ENCODE assay signal across 24 cellular contexts in genomic region chr3:6099458-6100137, GRCh38.
"Had no signal": no experiment of that assay in that cellular context is flagged by ENCODE, and none has a peak within 500 bp of the region (broad histone marks: within the 10 kb centered on the region; RNA-seq: fewer than 3 reads in every experiment).

No MANE protein-coding gene starts in this region.

- H3K27ac ChIP-seq: stomach, suprapubic skin, tibial nerve had no signal

- ATAC-seq: activated T-helper 17 cell treated with anti-CD3 and anti-CD28 coated beads, Interleukin-2, amount 50 U/mL, for 72 hours; naive thymus-derived CD8-positive, alpha-beta T cell; stimulated activated naive B cell treated with anti-CD40 and anti-IgM and Interleukin-4, amounts not matched to agents 10 μg/mL and 1 μg/mL and 100 μg/mL, for 72 hours; T-helper 17 cell; WTC11 had no signal

- H3K36me3 ChIP-seq: stomach, suprapubic skin, tibial nerve had no signal

- H3K4me3 Mint-ChIP-seq: activated CD4-positive, alpha-beta memory T cell treated with anti-CD3 and anti-CD28 coated beads, Interleukin-2, amount 10 ng/mL, durations not matched to agents 7 days and 5 days; activated CD4-positive, alpha-beta T cell treated with anti-CD3 and anti-CD28 coated beads, Interleukin-2, amount 10 ng/mL, durations not matched to agents 7 days and 5 days; activated T-cell treated with anti-CD3 and anti-CD28 coated beads, Interleukin-2, amount 50 U/mL, for 24 hours; activated T-helper 17 cell treated with anti-CD3 and anti-CD28 coated beads, Interleukin-2, amount 50 U/mL, for 72 hours; central memory CD8-positive, alpha-beta T cell; mesothelial cell of epicardium; naive thymus-derived CD8-positive, alpha-beta T cell; stimulated activated naive B cell treated with anti-CD40 and anti-IgM and Interleukin-4, amounts not matched to agents 10 μg/mL and 1 μg/mL and 100 μg/mL, for 72 hours; T-helper 17 cell; WTC11 had no signal

- H3K27me3 Mint-ChIP-seq: activated CD4-positive, alpha-beta memory T cell treated with anti-CD3 and anti-CD28 coated beads, Interleukin-2, amount 10 ng/mL, durations not matched to agents 7 days and 5 days; activated CD4-positive, alpha-beta T cell treated with anti-CD3 and anti-CD28 coated beads, Interleukin-2, amount 10 ng/mL, durations not matched to agents 7 days and 5 days; activated T-cell treated with anti-CD3 and anti-CD28 coated beads, Interleukin-2, amount 50 U/mL, for 24 hours; activated T-helper 17 cell treated with anti-CD3 and anti-CD28 coated beads, Interleukin-2, amount 50 U/mL, for 72 hours; central memory CD8-positive, alpha-beta T cell; naive thymus-derived CD8-positive, alpha-beta T cell; stimulated activated naive B cell treated with anti-CD40 and anti-IgM and Interleukin-4, amounts not matched to agents 10 μg/mL and 1 μg/mL and 100 μg/mL, for 72 hours; T-helper 17 cell had no signal

- H3K27me3 ChIP-seq: stomach, suprapubic skin, tibial nerve had no signal

- H3K9me3 ChIP-seq: stomach, suprapubic skin, tibial nerve had no signal

- H3K27ac Mint-ChIP-seq: activated CD4-positive, alpha-beta memory T cell treated with anti-CD3 and anti-CD28 coated beads, Interleukin-2, amount 10 ng/mL, durations not matched to agents 7 days and 5 days; activated CD4-positive, alpha-beta T cell treated with anti-CD3 and anti-CD28 coated beads, Interleukin-2, amount 10 ng/mL, durations not matched to agents 7 days and 5 days; activated T-cell treated with anti-CD3 and anti-CD28 coated beads, Interleukin-2, amount 50 U/mL, for 24 hours; activated T-helper 17 cell treated with anti-CD3 and anti-CD28 coated beads, Interleukin-2, amount 50 U/mL, for 72 hours; mesothelial cell of epicardium; naive thymus-derived CD8-positive, alpha-beta T cell; stimulated activated naive B cell treated with anti-CD40 and anti-IgM and Interleukin-4, amounts not matched to agents 10 μg/mL and 1 μg/mL and 100 μg/mL, for 72 hours; T-helper 17 cell; WTC11 had no signal

- H3K4me3 ChIP-seq: smooth muscle cell, stomach, suprapubic skin, tibial nerve had no signal

- H3K36me3 Mint-ChIP-seq: naive thymus-derived CD8-positive, alpha-beta T cell; stimulated activated naive B cell treated with anti-CD40 and anti-IgM and Interleukin-4, amounts not matched to agents 10 μg/mL and 1 μg/mL and 100 μg/mL, for 72 hours had no signal

- H3K9me3 Mint-ChIP-seq: activated T-cell treated with anti-CD3 and anti-CD28 coated beads, Interleukin-2, amount 50 U/mL, for 24 hours; activated T-helper 17 cell treated with anti-CD3 and anti-CD28 coated beads, Interleukin-2, amount 50 U/mL, for 72 hours had no signal

- H3K4me1 Mint-ChIP-seq: activated CD4-positive, alpha-beta memory T cell treated with anti-CD3 and anti-CD28 coated beads, Interleukin-2, amount 10 ng/mL, durations not matched to agents 7 days and 5 days; activated CD4-positive, alpha-beta T cell treated with anti-CD3 and anti-CD28 coated beads, Interleukin-2, amount 10 ng/mL, durations not matched to agents 7 days and 5 days; activated T-helper 17 cell treated with anti-CD3 and anti-CD28 coated beads, Interleukin-2, amount 50 U/mL, for 72 hours; central memory CD8-positive, alpha-beta T cell; naive thymus-derived CD8-positive, alpha-beta T cell; stimulated activated naive B cell treated with anti-CD40 and anti-IgM and Interleukin-4, amounts not matched to agents 10 μg/mL and 1 μg/mL and 100 μg/mL, for 72 hours; T-helper 17 cell; WTC11 had no signal

- DNase-seq: activated CD4-positive, alpha-beta memory T cell treated with anti-CD3 and anti-CD28 coated beads, Interleukin-2, amount 10 ng/mL, durations not matched to agents 7 days and 5 days; activated CD4-positive, alpha-beta T cell treated with anti-CD3 and anti-CD28 coated beads for 1 hour; activated CD4-positive, alpha-beta T cell treated with anti-CD3 and anti-CD28 coated beads, Interleukin-2, amount 10 ng/mL, durations not matched to agents 7 days and 5 days; activated CD8-positive, alpha-beta memory T cell treated with anti-CD3 and anti-CD28 coated beads, Interleukin-2, amount 50 U/mL, for 48 hours; activated gamma-delta T cell treated with Interleukin-2 at 50 U/mL for 16 hours; activated naive CD4-positive, alpha-beta T cell treated with anti-CD3 and anti-CD28 coated beads, Interleukin-2, amount 50 U/mL, for 16 hours; activated T-cell treated with anti-CD3 and anti-CD28 coated beads, Interleukin-2, amount 50 U/mL, for 24 hours; amniotic stem cell; dermis blood vessel endothelial cell; effector CD8-positive, alpha-beta T cell; islet precursor cell; left cardiac atrium; naive thymus-derived CD8-positive, alpha-beta T cell; stimulated activated CD4-positive, alpha-beta T cell treated with anti-CD3 and anti-CD28 coated beads, Interleukin-1b, Interleukin-23, amount 100 ng/mL, for 48 hours; stimulated activated naive B cell treated with anti-CD40 and anti-IgM and Interleukin-4, amounts not matched to agents 10 μg/mL and 1 μg/mL and 100 μg/mL, for 72 hours; stomach; T-helper 17 cell had no signal
